1 cellular context compared by ENCODE assay signal in genomic region chr10:62266147-62266546, GRCh38.
TF ChIP-seq lines count a peak whose summit lies in the region.

No MANE protein-coding gene starts in this region.

TF ChIP-seq in HepG2, 621 proteins besides CTCF, POLR2A, EP300 and RAD21:
- no peak for TF ChIP-seq MAF1 (CRISPR knock-in tag; IDR thresholded peaks at IDR 0.05; ENCODE audit: borderline replicate concordance)
- no peak for TF ChIP-seq GLI4 (CRISPR knock-in tag; IDR thresholded peaks at IDR 0.05; ENCODE audit: borderline replicate concordance)
- TF ChIP-seq FOXJ3 (CRISPR knock-in tag; IDR thresholded peaks at IDR 0.05; ENCODE audit: borderline replicate concordance) = no peak
- no peak for TF ChIP-seq ZNF263 (CRISPR knock-in tag; IDR thresholded peaks at IDR 0.05)
- TF ChIP-seq ZNF484 (CRISPR knock-in tag; IDR thresholded peaks at IDR 0.05; ENCODE audit: borderline replicate concordance, low read depth) = no peak
- no peak for TF ChIP-seq ZNF639 (CRISPR knock-in tag; conservative IDR thresholded peaks at IDR 0.05)
- TF ChIP-seq MLX (CRISPR knock-in tag; IDR thresholded peaks at IDR 0.05) = no peak
- no peak for TF ChIP-seq SIN3A (IDR thresholded peaks at IDR 0.05; ENCODE audit: borderline replicate concordance, low read depth, low read length)
- TF ChIP-seq NFATC3 (CRISPR knock-in tag; IDR thresholded peaks at IDR 0.05) = no peak
- TF ChIP-seq ZNF138 (CRISPR knock-in tag; IDR thresholded peaks at IDR 0.05; ENCODE audit: low read depth) = no peak
- TF ChIP-seq UBTF (CRISPR knock-in tag; IDR thresholded peaks at IDR 0.05) = no peak
- TF ChIP-seq ZNF235 (CRISPR knock-in tag; IDR thresholded peaks at IDR 0.05; ENCODE audit: borderline replicate concordance) = no peak
- no peak for TF ChIP-seq NR2F1 (CRISPR knock-in tag; IDR thresholded peaks at IDR 0.05)
- no peak for TF ChIP-seq NFYB (CRISPR knock-in tag; IDR thresholded peaks at IDR 0.05)
- no peak for TF ChIP-seq IRF1 (CRISPR knock-in tag; IDR thresholded peaks at IDR 0.05; ENCODE audit: low read depth)
- TF ChIP-seq CBX2 (IDR thresholded peaks at IDR 0.05; ENCODE audit: low read depth, low read length) = no peak
- no peak for TF ChIP-seq CBX2 (CRISPR knock-in tag; IDR thresholded peaks at IDR 0.05; ENCODE audit: low read depth)
TF ChIP-seq in HepG2: peak in this region for 0.
